Comparison of ENCODE assay signal across 24 cellular contexts in the genomic region with DNA sequence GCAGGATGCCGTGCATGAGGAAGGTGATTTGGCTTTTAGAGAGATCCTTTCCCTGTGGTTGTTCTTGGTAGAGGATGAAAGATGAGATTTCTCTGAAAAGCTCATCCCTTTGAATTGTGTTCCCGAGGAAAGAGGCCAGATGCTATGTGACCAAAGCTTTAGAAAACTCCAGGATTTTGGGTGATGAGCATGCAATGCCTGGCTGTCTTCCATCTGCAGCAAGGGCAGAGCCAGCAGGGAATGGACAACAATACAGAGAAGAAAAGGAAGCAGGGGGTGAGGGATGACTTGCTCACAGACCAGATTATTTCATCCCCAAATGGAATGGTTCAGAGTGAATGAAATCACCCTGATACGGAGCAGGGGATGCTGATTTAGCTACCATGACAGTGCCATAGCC.
"Had no signal": no experiment of that assay in that cellular context is flagged by ENCODE, and none has a peak within 500 bp of the region (broad histone marks: within the 10 kb centered on the region; RNA-seq: fewer than 3 reads in every experiment).

No MANE protein-coding gene starts in this region.

- DNase-seq: activated B cell treated with CpG ODN at 0.5 μM for 24 hours; activated CD4-positive, alpha-beta memory T cell treated with anti-CD3 and anti-CD28 coated beads for 36 hours; activated CD4-positive, alpha-beta T cell treated with anti-CD3 and anti-CD28 coated beads for 4 hours; activated CD4-positive, alpha-beta T cell treated with anti-CD3 and anti-CD28 coated beads, Interleukin-2, amount 10 ng/mL, durations not matched to agents 24 days and 14 days; activated CD4-positive, alpha-beta T cell treated with anti-CD3 and anti-CD28 coated beads, Interleukin-2, amount 50 U/mL, for 1 hour; activated CD4-positive, alpha-beta T cell treated with anti-CD3 and anti-CD28 coated beads, Interleukin-2, amount 50 U/mL, for 4 hours; activated CD4-positive, CD25-positive, alpha-beta regulatory T cell treated with anti-CD3 and anti-CD28 coated beads, Interleukin-2, amount 50 U/mL, for 72 hours; activated CD8-positive, alpha-beta memory T cell treated with anti-CD3 and anti-CD28 coated beads, Interleukin-2, amount 50 U/mL, for 48 hours; activated CD8-positive, alpha-beta T cell treated with anti-CD3 and anti-CD28 coated beads for 36 hours; activated effector memory CD4-positive, alpha-beta T cell treated with Interleukin-2 at 50 U/mL for 16 hours; activated gamma-delta T cell; activated naive CD4-positive, alpha-beta T cell treated with anti-CD3 and anti-CD28 coated beads, Interleukin-2, amount 10 ng/mL, durations not matched to agents 7 days and 5 days; activated naive CD4-positive, alpha-beta T cell treated with Interleukin-2 at 50 U/mL for 16 hours; activated naive CD8-positive, alpha-beta T cell treated with anti-CD3 and anti-CD28 coated beads, Interleukin-2, amount 10 ng/mL, durations not matched to agents 7 days and 5 days; activated naive CD8-positive, alpha-beta T cell treated with anti-CD3 and anti-CD28 coated beads, Interleukin-2, amount 50 U/mL, for 24 hours; activated T-cell treated with anti-CD3 and anti-CD28 coated beads, Interleukin-2, amount 50 U/mL, for 24 hours; activated T-cell treated with anti-CD3 and anti-CD28 coated beads, Interleukin-2, amount 50 U/mL, for 48 hours; amygdala; T-cell; T-helper 2 cell; T-helper 9 cell had no signal

- H3K27me3 ChIP-seq: ascending aorta, cardiac muscle cell had no signal

- H3K27ac ChIP-seq: ascending aorta, cardiac muscle cell, VCaP had no signal

- H3K4me1 ChIP-seq: ascending aorta had no signal

- H3K4me3 ChIP-seq: ascending aorta, cardiac muscle cell had no signal

- H3K36me3 ChIP-seq: ascending aorta, cardiac muscle cell had no signal
